26 cellular contexts compared by ENCODE assay signal in the genomic region with DNA sequence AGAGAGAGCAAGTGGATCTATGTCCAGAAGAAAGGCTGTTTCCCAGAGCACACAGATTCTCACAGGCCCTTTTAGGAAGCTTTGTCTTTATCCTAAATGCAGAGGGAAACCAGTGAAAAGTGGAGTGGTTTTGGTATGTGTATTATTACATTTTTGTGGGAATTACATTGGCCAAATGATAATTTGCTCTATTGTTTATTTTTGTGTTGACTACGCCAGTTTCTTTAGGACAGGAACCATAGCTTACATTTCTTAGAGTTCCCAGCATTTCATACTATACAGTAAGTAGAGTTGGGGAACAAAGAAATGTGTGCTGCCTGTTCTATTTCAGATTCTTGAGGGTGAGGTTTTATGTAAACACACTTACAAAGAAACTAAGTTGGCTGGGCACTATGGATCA. TPM values are rescaled to one million over a fixed set of nuclear protein-coding genes. Genes with fewer than 3 reads are reported as not detected.
"Had no signal": no experiment of that assay in that cellular context is flagged by ENCODE, and none has a peak within 500 bp of the region (broad histone marks: within the 10 kb centered on the region; RNA-seq: fewer than 3 reads in every experiment).

No MANE protein-coding gene starts in this region.

- H3K4me3 Mint-ChIP-seq: activated CD8-positive, alpha-beta T cell treated with anti-CD3 and anti-CD28 coated beads, Interleukin-2, amount 10 ng/mL, durations not matched to agents 7 days and 5 days; activated naive CD4-positive, alpha-beta T cell treated with anti-CD3 and anti-CD28 coated beads, Interleukin-2, amount 50 U/mL, for 24 hours; memory B cell; stimulated activated effector memory CD8-positive, alpha-beta T cell treated with anti-CD3 and anti-CD28 coated beads, Interleukin-12 subunit alpha, Interleukin-12 subunit beta, amount 100 ng/mL, for 72 hours had no signal

- ATAC-seq: activated CD8-positive, alpha-beta T cell treated with anti-CD3 and anti-CD28 coated beads, Interleukin-2, amount 10 ng/mL, durations not matched to agents 7 days and 5 days; gastrocnemius medialis; mucosa of descending colon; sciatic nerve; stimulated activated effector memory CD8-positive, alpha-beta T cell treated with anti-CD3 and anti-CD28 coated beads, Interleukin-12 subunit alpha, Interleukin-12 subunit beta, amount 100 ng/mL, for 72 hours had no signal

- H3K9me3 ChIP-seq: breast epithelium, colonic mucosa, gastrocnemius medialis, mucosa of descending colon, transverse colon had no signal

- H3K4me1 Mint-ChIP-seq: activated naive CD4-positive, alpha-beta T cell treated with anti-CD3 and anti-CD28 coated beads, Interleukin-2, amount 50 U/mL, for 24 hours; stimulated activated effector memory CD8-positive, alpha-beta T cell treated with anti-CD3 and anti-CD28 coated beads, Interleukin-12 subunit alpha, Interleukin-12 subunit beta, amount 100 ng/mL, for 72 hours had no signal

- H3K27ac ChIP-seq: breast epithelium, colonic mucosa, epithelial cell of prostate, gastrocnemius medialis, transverse colon, WERI-Rb-1 had no signal

- H3K36me3 Mint-ChIP-seq: activated naive CD4-positive, alpha-beta T cell treated with anti-CD3 and anti-CD28 coated beads, Interleukin-2, amount 50 U/mL, for 24 hours; memory B cell; stimulated activated effector memory CD8-positive, alpha-beta T cell treated with anti-CD3 and anti-CD28 coated beads, Interleukin-12 subunit alpha, Interleukin-12 subunit beta, amount 100 ng/mL, for 72 hours had no signal

- H3K9me3 Mint-ChIP-seq: activated naive CD4-positive, alpha-beta T cell treated with anti-CD3 and anti-CD28 coated beads, Interleukin-2, amount 50 U/mL, for 24 hours; memory B cell had no signal

- H3K4me1 ChIP-seq: breast epithelium, colonic mucosa, gastrocnemius medialis, transverse colon had no signal

- DNase-seq: activated CD4-positive, alpha-beta T cell treated with anti-CD3 and anti-CD28 coated beads for 1 hour; activated CD4-positive, alpha-beta T cell treated with anti-CD3 and anti-CD28 coated beads, Interleukin-2, amount 50 U/mL, for 1 hour; activated CD8-positive, alpha-beta T cell treated with anti-CD3 and anti-CD28 coated beads, Interleukin-2, amount 10 ng/mL, durations not matched to agents 7 days and 5 days; activated gamma-delta T cell treated with Interleukin-2 at 50 U/mL for 16 hours; activated T-cell treated with anti-CD3 and anti-CD28 coated beads, Interleukin-2, amount 50 U/mL, for 1 hour; aorta; colonic mucosa; gastrocnemius medialis; hypothalamus; mucosa of descending colon; occipital lobe; small intestine; stimulated activated CD4-positive, alpha-beta T cell treated with anti-CD3 and anti-CD28 coated beads, Interleukin-2, amount 100 ng/mL, for 24 hours; T-helper 1 cell; transverse colon; WERI-Rb-1 had no signal

- H3K36me3 ChIP-seq: breast epithelium, colonic mucosa, gastrocnemius medialis, transverse colon, WERI-Rb-1 had no signal

- H3K27ac Mint-ChIP-seq: activated CD8-positive, alpha-beta T cell treated with anti-CD3 and anti-CD28 coated beads, Interleukin-2, amount 10 ng/mL, durations not matched to agents 7 days and 5 days; activated naive CD4-positive, alpha-beta T cell treated with anti-CD3 and anti-CD28 coated beads, Interleukin-2, amount 50 U/mL, for 24 hours; memory B cell; stimulated activated effector memory CD8-positive, alpha-beta T cell treated with anti-CD3 and anti-CD28 coated beads, Interleukin-12 subunit alpha, Interleukin-12 subunit beta, amount 100 ng/mL, for 72 hours had no signal

- H3K4me3 ChIP-seq: breast epithelium, colonic mucosa, gastrocnemius medialis, mucosa of descending colon, transverse colon had no signal

- H3K27me3 Mint-ChIP-seq: activated naive CD4-positive, alpha-beta T cell treated with anti-CD3 and anti-CD28 coated beads, Interleukin-2, amount 50 U/mL, for 24 hours had no signal

- H3K27me3 ChIP-seq: breast epithelium, colonic mucosa, gastrocnemius medialis, transverse colon had no signal

RNA-seq across cellular contexts. Expression of a gene that starts 29.4 kb away (rescaled TPM):
- total RNA-seq: activated CD8-positive, alpha-beta T cell treated with anti-CD3 and anti-CD28 coated beads, Interleukin-2, amount 10 ng/mL, durations not matched to agents 7 days and 5 days; aorta; breast epithelium; colonic mucosa; gastrocnemius medialis; liver; mucosa of descending colon; occipital lobe; sciatic nerve; temporal lobe; transverse colon had no signal
- polyA plus RNA-seq: adipose tissue, aorta, liver, neural cell, small intestine had no signal

RNA-seq across cellular contexts. Expression of a gene that starts 44.4 kb away (rescaled TPM):
- total RNA-seq: activated CD8-positive, alpha-beta T cell treated with anti-CD3 and anti-CD28 coated beads, Interleukin-2, amount 10 ng/mL, durations not matched to agents 7 days and 5 days; aorta; breast epithelium; colonic mucosa; gastrocnemius medialis; liver; mucosa of descending colon; occipital lobe; sciatic nerve; temporal lobe; transverse colon had no signal
- polyA plus RNA-seq: adipose tissue, aorta, liver, neural cell, small intestine had no signal
